In the genomic region with DNA sequence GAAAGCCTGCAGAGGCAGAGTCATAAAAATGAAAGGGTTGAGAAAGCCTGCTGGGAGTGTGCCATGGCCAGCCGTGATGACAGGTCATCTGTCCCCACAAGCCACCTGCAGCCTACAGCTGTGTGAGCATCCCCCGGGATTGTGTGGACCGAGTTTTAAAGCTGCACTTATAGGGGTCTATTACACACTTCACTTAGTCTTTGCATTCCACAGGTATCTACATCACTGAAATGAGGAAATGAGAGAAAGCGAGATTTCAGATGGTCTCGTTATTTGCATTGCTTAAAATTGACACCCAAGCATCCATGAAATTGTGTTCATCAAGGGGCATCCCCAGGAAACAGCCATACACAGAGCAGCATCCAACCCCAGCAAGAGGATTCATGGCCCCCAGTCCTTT, we compare ENCODE assay signal across 9 cellular contexts.
A peak's percentile ranks its signal among the peaks of the same experiment; 100 is the strongest.
DNase-seq lines count a peak whose midpoint lies in the region; ATAC-seq and FAIRE-seq lines count a peak whose summit lies in the region.
"Had no signal": no experiment of that assay in that cellular context is flagged by ENCODE, and none has a peak within 500 bp of the region (broad histone marks: within the 10 kb centered on the region; RNA-seq: fewer than 3 reads in every experiment).

No MANE protein-coding gene starts in this region.

- peaks cover 0 to under 1% of the 10 kb centered on the region in 2 donors for H3K27me3 Mint-ChIP-seq in stimulated activated naive B cell treated with anti-CD40 and anti-IgM and Interleukin-4, amounts not matched to agents 10 μg/mL and 1 μg/mL and 100 μg/mL, for 72 hours
- no peaks in the 10 kb centered on the region for H3K27me3 Mint-ChIP-seq in T-helper 2 cell treated with Interferon-gamma antibody and Interleukin-4, amounts not matched to agents 5 μg/mL and 100 μg/mL, for 36 hours (ENCODE audit: low read depth)
- H3K27me3 Mint-ChIP-seq: CD4-positive, CD25-positive, alpha-beta regulatory T cell had no signal

- H3K27ac Mint-ChIP-seq in stimulated activated naive B cell treated with anti-CD40 and anti-IgM and Interleukin-4, amounts not matched to agents 10 μg/mL and 1 μg/mL and 100 μg/mL, for 72 hours: no peak overlapping the region
- H3K27ac Mint-ChIP-seq in T-helper 2 cell treated with Interferon-gamma antibody and Interleukin-4, amounts not matched to agents 5 μg/mL and 100 μg/mL, for 36 hours: no peak overlapping the region
- H3K27ac Mint-ChIP-seq: CD4-positive, CD25-positive, alpha-beta regulatory T cell had no signal

- peak; percentile 66 for ATAC-seq in GM21825 (IDR thresholded peaks at IDR 0.05; ENCODE audit: unreplicated experiment)
- ATAC-seq in HG03175 (IDR thresholded peaks at IDR 0.05; ENCODE audit: unreplicated experiment): peak; percentile 76
- ATAC-seq in stimulated activated naive B cell treated with anti-CD40 and anti-IgM and Interleukin-4, amounts not matched to agents 10 μg/mL and 1 μg/mL and 100 μg/mL, for 72 hours (replicated peaks): peak; percentile 57 to 76
- no peak for ATAC-seq in GM19455 (IDR thresholded peaks at IDR 0.05; ENCODE audit: unreplicated experiment)
- ATAC-seq: pancreas had no signal

- H3K36me3 Mint-ChIP-seq in stimulated activated naive B cell treated with anti-CD40 and anti-IgM and Interleukin-4, amounts not matched to agents 10 μg/mL and 1 μg/mL and 100 μg/mL, for 72 hours: no peaks in the 10 kb centered on the region
- H3K36me3 Mint-ChIP-seq in T-helper 2 cell treated with Interferon-gamma antibody and Interleukin-4, amounts not matched to agents 5 μg/mL and 100 μg/mL, for 36 hours (ENCODE audit: low read depth): no peaks in the 10 kb centered on the region
- H3K36me3 Mint-ChIP-seq: CD4-positive, CD25-positive, alpha-beta regulatory T cell had no signal

- peak; percentile 10 for DNase-seq in GM19239 (ENCODE audit: insufficient read length, low spot score)
- DNase-seq in stimulated activated naive B cell treated with anti-CD40 and anti-IgM and Interleukin-4, amounts not matched to agents 10 μg/mL and 1 μg/mL and 100 μg/mL, for 72 hours: no peak
- DNase-seq in NCI-H748 treated with DMSO at 0.1 percent for 48 hours (lab: John Stamatoyannopoulos, UW): no peak
- DNase-seq in T-helper 2 cell treated with Interferon-gamma antibody and Interleukin-4, amounts not matched to agents 5 μg/mL and 100 μg/mL, for 36 hours (ENCODE audit: low spot score): no peak
- DNase-seq: CD4-positive, CD25-positive, alpha-beta regulatory T cell; pancreas had no signal

- FAIRE-seq in GM19239 (lab: Jason Lieb, UNC): peak; percentile 88
- FAIRE-seq: pancreas had no signal

- H3K4me3 Mint-ChIP-seq in stimulated activated naive B cell treated with anti-CD40 and anti-IgM and Interleukin-4, amounts not matched to agents 10 μg/mL and 1 μg/mL and 100 μg/mL, for 72 hours: no peak overlapping the region
- H3K4me3 Mint-ChIP-seq in T-helper 2 cell treated with Interferon-gamma antibody and Interleukin-4, amounts not matched to agents 5 μg/mL and 100 μg/mL, for 36 hours: no peak overlapping the region

- peaks cover 4 to 10% of the 10 kb centered on the region in 2 donors for H3K4me1 Mint-ChIP-seq in stimulated activated naive B cell treated with anti-CD40 and anti-IgM and Interleukin-4, amounts not matched to agents 10 μg/mL and 1 μg/mL and 100 μg/mL, for 72 hours
- H3K4me1 Mint-ChIP-seq in T-helper 2 cell treated with Interferon-gamma antibody and Interleukin-4, amounts not matched to agents 5 μg/mL and 100 μg/mL, for 36 hours (ENCODE audit: low read depth): no peaks in the 10 kb centered on the region
- H3K4me1 Mint-ChIP-seq: CD4-positive, CD25-positive, alpha-beta regulatory T cell had no signal

- H3K9me3 Mint-ChIP-seq in stimulated activated naive B cell treated with anti-CD40 and anti-IgM and Interleukin-4, amounts not matched to agents 10 μg/mL and 1 μg/mL and 100 μg/mL, for 72 hours: no peaks in the 10 kb centered on the region
- no peaks in the 10 kb centered on the region for H3K9me3 Mint-ChIP-seq in T-helper 2 cell treated with Interferon-gamma antibody and Interleukin-4, amounts not matched to agents 5 μg/mL and 100 μg/mL, for 36 hours
